8 cellular contexts compared by ENCODE assay signal in genomic region chr6:32436995-32437836, GRCh38. TPM values are rescaled to one million over a fixed set of nuclear protein-coding genes. Genes with fewer than 3 reads are reported as not detected.
DNase-seq lines count a peak whose midpoint lies in the region; ATAC-seq, FAIRE-seq and TF ChIP-seq lines count a peak whose summit lies in the region.

No MANE protein-coding gene starts in this region.

- no peak for TF ChIP-seq POLR2A in H1 (IDR thresholded peaks at IDR 0.05; ENCODE audit: control extremely low read depth in 1 of 2, low read depth in 2 of 2, low read length in 2 of 2)

- CTCF ChIA-PET in H1 (lab: Charles Lee; ENCODE audit: partially characterized antibody) = interaction anchor here (0.7 to 1.5 kb wide), 4 partner anchors 12 to 416 kb away, joined by 3 to 4 read pairs (median 3); partner anchors contain the start of gene TAP1

- peak overlapping the region; percentile 99 for H3K27ac Mint-ChIP-seq in stimulated activated memory B cell treated with anti-CD40 and anti-IgM and Interleukin-4, amounts not matched to agents 10 μg/mL and 1 μg/mL and 100 μg/mL, for 72 hours

- peak overlapping the region; percentile 65 for H3K9ac ChIP-seq in BLaER1
- no peak overlapping the region for H3K9ac ChIP-seq in H1 (replicated peaks in 1 of 4; ENCODE audit: extremely low read depth in 1 of 4, low read depth in 3 of 4, low read length in 3 of 4)

- H3K4me3 Mint-ChIP-seq in stimulated activated memory B cell treated with anti-CD40 and anti-IgM and Interleukin-4, amounts not matched to agents 10 μg/mL and 1 μg/mL and 100 μg/mL, for 72 hours = no peak overlapping the region

- H4K5ac ChIP-seq in H1 (ENCODE audit: insufficient read length, low read depth, low read length) = no peak overlapping the region

- H2AK5ac ChIP-seq in H1 (ENCODE audit: low read depth, low read length) = no peak overlapping the region

- H2BK12ac ChIP-seq in H1 (ENCODE audit: low read depth, low read length) = no peak overlapping the region

- no peak overlapping the region for H3K4ac ChIP-seq in H1 (replicated peaks; ENCODE audit: insufficient read length, low read depth, low read length)

- H4K91ac ChIP-seq in H1 (replicated peaks; ENCODE audit: insufficient read length, low read length) = no peak overlapping the region

- H3K4me3 ChIP-seq in BLaER1 (no peak overlapping the region; the same call in 1 of the 2 replicates), H1 (ENCODE audit: extremely low read depth in 1 of 4, insufficient read depth in 2 of 4, low read depth in 3 of 4, low read length in 4 of 4) (no peak overlapping the region), WERI-Rb-1 (ENCODE audit: low read depth, low read length) (no peak overlapping the region), MG63 (no peak overlapping the region)

- H3K4me2 ChIP-seq in BLaER1 = peak overlapping the region; percentile 73
- H3K4me2 ChIP-seq in H1 (ENCODE audit: insufficient read depth in 1 of 2, low read depth in 2 of 2, low read length in 2 of 2) = no peak overlapping the region

- TF ChIP-seq RAD21 in H1 (IDR thresholded peaks at IDR 0.05 in 1 of 2, conservative IDR thresholded peaks at IDR 0.05 in 1 of 2; ENCODE audit: low read depth in 2 of 2, low read length in 2 of 2) = no peak

- peaks cover 19% of the 10 kb centered on the region for H4K20me1 ChIP-seq in BLaER1
- no peaks in the 10 kb centered on the region for H4K20me1 ChIP-seq in H1 (replicated peaks in 1 of 2; ENCODE audit: control insufficient read depth in 1 of 2, insufficient read depth in 2 of 2, low read length in 2 of 2)

- ATAC-seq in HG03565 (IDR thresholded peaks at IDR 0.05; ENCODE audit: unreplicated experiment) = peak; percentile 67
- peak; percentile 86 for ATAC-seq in stimulated activated memory B cell treated with anti-CD40 and anti-IgM and Interleukin-4, amounts not matched to agents 10 μg/mL and 1 μg/mL and 100 μg/mL, for 72 hours
- ATAC-seq in HG03457 (IDR thresholded peaks at IDR 0.05; ENCODE audit: unreplicated experiment) = no peak

- WGBS in H1 (ENCODE audit: extremely low coverage in 1 of 2, insufficient coverage in 1 of 2, insufficient read length in 1 of 2, insufficient replicate concordance in 2 of 2, low coverage in 1 of 2, low lambda C conversion rate in 2 of 2, missing lambda C conversion rate in 1 of 2), 2 experiments = 94% methylated on average over 2 of the region's 2 CpGs; no CpG with 5 or more reads in 1 of the 2 experiments

- peaks cover 56% of the 10 kb centered on the region for H3K4me1 Mint-ChIP-seq in stimulated activated memory B cell treated with anti-CD40 and anti-IgM and Interleukin-4, amounts not matched to agents 10 μg/mL and 1 μg/mL and 100 μg/mL, for 72 hours

- no peak for TF ChIP-seq EP300 in H1 (IDR thresholded peaks at IDR 0.05; ENCODE audit: borderline replicate concordance in 1 of 2, low read depth in 2 of 2, low read length in 2 of 2)

- POLR2A ChIA-PET in H1 (lab: Charles Lee; ENCODE audit: partially characterized antibody) = no interaction called here

- H3K4me1 ChIP-seq in BLaER1 (peaks cover 50% of the 10 kb centered on the region), H1 (replicated peaks in 1 of 4; ENCODE audit: control insufficient read depth in 3 of 4, insufficient read depth in 4 of 4, low read length in 3 of 4) (peaks cover 0 to 2% (median 0%) of the 10 kb centered on the region in 4 experiments; a peak in 1 of 7 replicates)

- peaks cover 33% of the 10 kb centered on the region for H3K36me3 Mint-ChIP-seq in stimulated activated memory B cell treated with anti-CD40 and anti-IgM and Interleukin-4, amounts not matched to agents 10 μg/mL and 1 μg/mL and 100 μg/mL, for 72 hours

- TF ChIP-seq CTCF in GM20000 (IDR thresholded peaks at IDR 0.05; ENCODE audit: extremely low read depth, missing control alignments) (no peak), H1 (IDR thresholded peaks at IDR 0.05; ENCODE audit: control extremely low read depth in 1 of 3, insufficient read depth in 1 of 3, low read depth in 1 of 3, low read length in 3 of 3) (no peak), WERI-Rb-1 (IDR thresholded peaks at IDR 0.05; ENCODE audit: low read depth, low read length) (no peak)

- H2BK5ac ChIP-seq in H1 (ENCODE audit: low read depth, low read length) = no peak overlapping the region

- H3K9me3 ChIP-seq in BLaER1 = no peaks in the 10 kb centered on the region
- H3K9me3 ChIP-seq in H1 (ENCODE audit: insufficient read depth in 2 of 2, low read depth in 1 of 2, low read length in 1 of 2) = no peaks in the 10 kb centered on the region
- no peaks in the 10 kb centered on the region for H3K9me3 ChIP-seq in WERI-Rb-1 (ENCODE audit: severe bottlenecking)
- no peaks in the 10 kb centered on the region for H3K9me3 ChIP-seq in MG63

- no peak overlapping the region for H3K18ac ChIP-seq in H1 (ENCODE audit: extremely low read depth, low read length)

- H3K79me2 ChIP-seq in H1 (ENCODE audit: control insufficient read depth in 1 of 2, insufficient read depth in 2 of 2, low read length in 2 of 2) = no peaks in the 10 kb centered on the region

- no peak overlapping the region for H4K8ac ChIP-seq in H1 (ENCODE audit: extremely low read depth, insufficient read depth, low read length)

- no peak for FAIRE-seq in H1 (lab: Jason Lieb, UNC)

- no peaks in the 10 kb centered on the region for H3K23me2 ChIP-seq in H1 (ENCODE audit: low read depth, low read length)

- H3K27me3 ChIP-seq in BLaER1 (no peaks in the 10 kb centered on the region), H1 (replicated peaks in 1 of 4; ENCODE audit: control insufficient read depth in 3 of 4, extremely low read depth in 1 of 4, insufficient read depth in 3 of 4, low read length in 3 of 4) (no peaks in the 10 kb centered on the region), WERI-Rb-1 (ENCODE audit: insufficient read depth, low read depth, severe bottlenecking) (peaks cover 86% of the 10 kb centered on the region), MG63 (peaks cover 11% of the 10 kb centered on the region)

- no peaks in the 10 kb centered on the region for H3K79me1 ChIP-seq in H1 (ENCODE audit: low read depth, low read length)

- H2AFZ ChIP-seq in H1 (ENCODE audit: low read length) = no peak overlapping the region

- H3K14ac ChIP-seq in H1 (ENCODE audit: insufficient read length) = no peak overlapping the region

- no peak overlapping the region for H2BK20ac ChIP-seq in H1 (ENCODE audit: low read length)

- peak; percentile 62 for DNase-seq in GM20000 (ENCODE audit: low spot score)
- DNase-seq in H1 (ENCODE audit: low read depth in 1 of 2, low spot score in 2 of 2) = no peak
- DNase-seq in WERI-Rb-1 = no peak
- no peak for DNase-seq in MG63

- H3K36me3 ChIP-seq in BLaER1 (peaks cover 11% of the 10 kb centered on the region), H1 (ENCODE audit: control insufficient read depth in 2 of 4, insufficient read depth in 4 of 4, low read length in 3 of 4) (no peaks in the 10 kb centered on the region), WERI-Rb-1 (no peaks in the 10 kb centered on the region), MG63 (no peaks in the 10 kb centered on the region)

- H3K9me3 Mint-ChIP-seq in stimulated activated memory B cell treated with anti-CD40 and anti-IgM and Interleukin-4, amounts not matched to agents 10 μg/mL and 1 μg/mL and 100 μg/mL, for 72 hours = peaks cover 3% of the 10 kb centered on the region

- H3K56ac ChIP-seq in H1 (replicated peaks; ENCODE audit: insufficient read length, low read depth, low read length) = no peak overlapping the region

- no peak overlapping the region for H2BK120ac ChIP-seq in H1 (replicated peaks; ENCODE audit: low read depth, low read length)

- no peak overlapping the region for H2BK15ac ChIP-seq in H1 (ENCODE audit: low read length)

- H3K27ac ChIP-seq in BLaER1 (peak overlapping the region; percentile 99), H1 (ENCODE audit: low read depth, low read length) (no peak overlapping the region), WERI-Rb-1 (no peak overlapping the region)

- no peak overlapping the region for H3K23ac ChIP-seq in H1 (ENCODE audit: insufficient read length)

- H3K27me3 Mint-ChIP-seq in stimulated activated memory B cell treated with anti-CD40 and anti-IgM and Interleukin-4, amounts not matched to agents 10 μg/mL and 1 μg/mL and 100 μg/mL, for 72 hours = no peaks in the 10 kb centered on the region

TF ChIP-seq in H1, 55 proteins besides CTCF, POLR2A, EP300 and RAD21:
- TF ChIP-seq RFX5 (IDR thresholded peaks at IDR 0.05; ENCODE audit: borderline replicate concordance, low read depth, low read length) (peak; percentile 81), HDAC6 (IDR thresholded peaks at IDR 0.05; ENCODE audit: low read depth, low read length) (no peak)
TF ChIP-seq in H1: peak in this region for 1.

RNA-seq across cellular contexts. Expression of gene HLA-DRA, which starts 2.5 kb away (rescaled TPM):
- 4.1 and 5.0 TPM in 2 replicates for total RNA-seq in H1 (2021; fragmentation: NEBNext Ultra II Directional; extraction: Animal tissue kit (Norgen Biotek cat#: 25700))
- 4.2 and 6.2 TPM in 2 replicates for polyA plus RNA-seq in H1 (2011; rRNA removed)
- 5.8 TPM for polyA plus RNA-seq in H1 (2011; cell fraction: cytosol; rRNA removed)
- 2.6 TPM for polyA plus RNA-seq in H1 (2011; cell fraction: nucleus; rRNA removed)
- polyA plus RNA-seq in H1 (2012, experiment 1 of 2) = 3.7 to 6.1 TPM (median 4.7 TPM) in 4 replicates
- polyA plus RNA-seq in H1 (2012, experiment 2 of 2) = 2.2 TPM
- polyA plus RNA-seq in H1 (2013, experiment 1 of 2) = 6.9 TPM
- 7.5 TPM for polyA plus RNA-seq in H1 (2013, experiment 2 of 2)
- polyA minus RNA-seq in H1 (2011; rRNA and poly(A)+ RNA removed) = 5.6 and 6.1 TPM in 2 replicates
- polyA minus RNA-seq in H1 (2011; cell fraction: cytosol; rRNA and poly(A)+ RNA removed) = 0.88 TPM
- 1.3 TPM for polyA minus RNA-seq in H1 (2011; cell fraction: nucleus; rRNA and poly(A)+ RNA removed)
- not detected in 2 replicates for total RNA-seq in MG63 (2014; rRNA removed; shearing (Covaris generic); ENCODE audit: low replicate concordance)

RNA-seq across cellular contexts. Expression of gene BTNL2, which starts 30.2 kb away (rescaled TPM):
- not detected in 2 replicates for total RNA-seq in H1 (2021; fragmentation: NEBNext Ultra II Directional; extraction: Animal tissue kit (Norgen Biotek cat#: 25700))
- not detected in 2 replicates for polyA plus RNA-seq in H1 (2011; rRNA removed)
- polyA plus RNA-seq in H1 (2011; cell fraction: cytosol; rRNA removed) = not detected
- polyA plus RNA-seq in H1 (2011; cell fraction: nucleus; rRNA removed) = not detected
- not detected in 4 replicates for polyA plus RNA-seq in H1 (2012, experiment 1 of 2)
- not detected for polyA plus RNA-seq in H1 (2012, experiment 2 of 2)
- polyA plus RNA-seq in H1 (2013, experiment 1 of 2) = not detected
- not detected for polyA plus RNA-seq in H1 (2013, experiment 2 of 2)
- not detected in 2 replicates for polyA minus RNA-seq in H1 (2011; rRNA and poly(A)+ RNA removed)
- not detected for polyA minus RNA-seq in H1 (2011; cell fraction: cytosol; rRNA and poly(A)+ RNA removed)
- polyA minus RNA-seq in H1 (2011; cell fraction: nucleus; rRNA and poly(A)+ RNA removed) = not detected
- total RNA-seq in MG63 (2014; rRNA removed; shearing (Covaris generic); ENCODE audit: low replicate concordance) = not detected in 2 replicates
